ENCODE assay signal across 1 cellular context in genomic region chr22:37751449-37752188, GRCh38.
TF ChIP-seq lines count a peak whose summit lies in the region.

No MANE protein-coding gene starts in this region.

TF ChIP-seq in HepG2, 621 proteins besides CTCF, POLR2A, EP300 and RAD21:
- peak; percentile 30 for TF ChIP-seq AGO2 (optimal IDR thresholded peaks at IDR 0.05; ENCODE audit: low read depth, low read length)
- no peak for TF ChIP-seq GATA4 (IDR thresholded peaks at IDR 0.05; ENCODE audit: borderline replicate concordance, low read depth)
